1 cellular context compared by ENCODE assay signal in the genomic region with DNA sequence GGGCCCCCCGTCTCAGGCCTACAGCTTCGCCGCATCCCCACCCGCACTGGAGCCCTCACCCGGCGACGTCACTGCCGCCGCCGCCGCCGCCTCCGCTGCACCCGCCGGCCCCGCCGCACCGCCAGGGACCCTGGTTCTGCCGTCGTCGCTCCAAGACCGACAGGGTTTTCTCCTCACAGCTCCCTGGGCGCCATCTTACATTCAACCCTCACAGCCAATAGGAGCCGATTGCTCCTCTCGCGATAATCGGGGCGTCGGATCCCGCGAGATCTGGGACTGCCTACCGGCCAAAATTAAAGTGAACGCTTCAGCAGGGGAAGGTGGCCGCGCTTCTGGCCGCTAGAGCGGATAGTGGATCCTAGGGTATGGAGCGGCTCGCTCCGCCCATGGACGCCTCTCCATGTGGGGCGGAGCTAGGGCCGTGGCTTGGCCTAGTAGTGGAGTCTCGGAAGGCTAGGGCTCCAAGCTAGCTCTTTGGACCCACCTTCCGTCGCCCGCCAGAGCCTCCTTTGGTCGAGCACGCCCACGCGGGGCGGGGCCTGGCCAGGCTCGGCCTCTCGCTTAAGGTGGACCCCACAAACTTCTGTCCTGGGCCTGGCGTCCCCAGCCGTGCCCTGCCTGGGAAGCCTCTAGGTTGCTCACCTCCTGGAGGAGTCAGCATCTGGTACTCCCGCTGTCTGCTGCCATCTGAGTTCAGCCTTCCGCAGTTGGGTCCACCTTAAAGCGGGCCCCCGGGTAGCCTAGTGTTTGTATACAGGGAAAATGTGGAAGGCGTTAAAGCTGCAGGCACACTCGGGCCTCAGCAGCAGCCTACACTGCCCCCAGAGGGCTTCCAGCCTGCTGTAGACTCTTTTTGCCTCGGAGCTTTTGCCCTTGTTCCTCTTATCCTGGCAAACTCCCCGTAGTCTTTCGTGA.
TF ChIP-seq lines count a peak whose summit lies in the region.

A gene with protein sequence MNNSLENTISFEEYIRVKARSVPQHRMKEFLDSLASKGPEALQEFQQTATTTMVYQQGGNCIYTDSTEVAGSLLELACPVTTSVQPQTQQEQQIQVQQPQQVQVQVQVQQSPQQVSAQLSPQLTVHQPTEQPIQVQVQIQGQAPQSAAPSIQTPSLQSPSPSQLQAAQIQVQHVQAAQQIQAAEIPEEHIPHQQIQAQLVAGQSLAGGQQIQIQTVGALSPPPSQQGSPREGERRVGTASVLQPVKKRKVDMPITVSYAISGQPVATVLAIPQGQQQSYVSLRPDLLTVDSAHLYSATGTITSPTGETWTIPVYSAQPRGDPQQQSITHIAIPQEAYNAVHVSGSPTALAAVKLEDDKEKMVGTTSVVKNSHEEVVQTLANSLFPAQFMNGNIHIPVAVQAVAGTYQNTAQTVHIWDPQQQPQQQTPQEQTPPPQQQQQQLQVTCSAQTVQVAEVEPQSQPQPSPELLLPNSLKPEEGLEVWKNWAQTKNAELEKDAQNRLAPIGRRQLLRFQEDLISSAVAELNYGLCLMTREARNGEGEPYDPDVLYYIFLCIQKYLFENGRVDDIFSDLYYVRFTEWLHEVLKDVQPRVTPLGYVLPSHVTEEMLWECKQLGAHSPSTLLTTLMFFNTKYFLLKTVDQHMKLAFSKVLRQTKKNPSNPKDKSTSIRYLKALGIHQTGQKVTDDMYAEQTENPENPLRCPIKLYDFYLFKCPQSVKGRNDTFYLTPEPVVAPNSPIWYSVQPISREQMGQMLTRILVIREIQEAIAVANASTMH (minus strand): TSS at position 219 of the 915 bp plus-strand sequence. CDS start 17,054 bp downstream, outside the sequence.

TF ChIP-seq in HepG2, 621 proteins besides CTCF, POLR2A, EP300 and RAD21 (continued from another document and continues in another):
- TF ChIP-seq, protein P1, sequence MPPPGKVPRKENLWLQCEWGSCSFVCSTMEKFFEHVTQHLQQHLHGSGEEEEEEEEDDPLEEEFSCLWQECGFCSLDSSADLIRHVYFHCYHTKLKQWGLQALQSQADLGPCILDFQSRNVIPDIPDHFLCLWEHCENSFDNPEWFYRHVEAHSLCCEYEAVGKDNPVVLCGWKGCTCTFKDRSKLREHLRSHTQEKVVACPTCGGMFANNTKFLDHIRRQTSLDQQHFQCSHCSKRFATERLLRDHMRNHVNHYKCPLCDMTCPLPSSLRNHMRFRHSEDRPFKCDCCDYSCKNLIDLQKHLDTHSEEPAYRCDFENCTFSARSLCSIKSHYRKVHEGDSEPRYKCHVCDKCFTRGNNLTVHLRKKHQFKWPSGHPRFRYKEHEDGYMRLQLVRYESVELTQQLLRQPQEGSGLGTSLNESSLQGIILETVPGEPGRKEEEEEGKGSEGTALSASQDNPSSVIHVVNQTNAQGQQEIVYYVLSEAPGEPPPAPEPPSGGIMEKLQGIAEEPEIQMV (CRISPR knock-in tag; IDR thresholded peaks at IDR 0.05; ENCODE audit: low read depth): peak; percentile 46; the same call in 1 of the 2 replicates
- TF ChIP-seq GTF3A (CRISPR knock-in tag; conservative IDR thresholded peaks at IDR 0.05) (no peak; the same call in none of the 2 replicates), KAT2B (IDR thresholded peaks at IDR 0.05; ENCODE audit: borderline replicate concordance, low read depth, low read length) (no peak), ZNF850 (CRISPR knock-in tag; conservative IDR thresholded peaks at IDR 0.05) (no peak), HIVEP1 (CRISPR knock-in tag; IDR thresholded peaks at IDR 0.05) (0 out of 2 replicates have a peak, but pooled peaks have one; percentile 35), ZNF20 (CRISPR knock-in tag; IDR thresholded peaks at IDR 0.05) (no peak), REPIN1 (CRISPR knock-in tag; IDR thresholded peaks at IDR 0.05; ENCODE audit: borderline replicate concordance, low read depth) (peak; percentile 79; the same call in 1 of the 2 replicates), KDM5A (IDR thresholded peaks at IDR 0.05; ENCODE audit: borderline replicate concordance, low read length) (peak; percentile 94), CCAR2 (optimal IDR thresholded peaks at IDR 0.05; ENCODE audit: low read depth, low read length) (no peak), TGIF2 (CRISPR knock-in tag; IDR thresholded peaks at IDR 0.05) (peak; percentile 74; the same call in 1 of the 2 replicates), TAF15 (IDR thresholded peaks at IDR 0.05; ENCODE audit: low read depth, low read length, poor library complexity, severe bottlenecking) (no peak), NR2F6 (IDR thresholded peaks at IDR 0.05) (peak; percentile 46; the same call in 1 of the 2 replicates), NR2F6 (CRISPR knock-in tag; IDR thresholded peaks at IDR 0.05) (peak; percentile 54), KDM2A (CRISPR knock-in tag; IDR thresholded peaks at IDR 0.05; ENCODE audit: borderline replicate concordance, low read depth) (peak; percentile 70), RFX1 (IDR thresholded peaks at IDR 0.05) (no peak), SMAD3 (CRISPR knock-in tag; IDR thresholded peaks at IDR 0.05) (peak; percentile 43), HNRNPUL1 (IDR thresholded peaks at IDR 0.05; ENCODE audit: low read depth, low read length) (no peak), BHLHE40 (IDR thresholded peaks at IDR 0.05; ENCODE audit: low read length) (no peak), PAF1 (CRISPR knock-in tag; IDR thresholded peaks at IDR 0.05) (no peak), TEAD3 (CRISPR knock-in tag; optimal IDR thresholded peaks at IDR 0.05; ENCODE audit: borderline replicate concordance) (peak; percentile 45), FOXP1 (IDR thresholded peaks at IDR 0.05) (peak; percentile 53; the same call in 1 of the 2 replicates), FOXP1 (CRISPR knock-in tag; IDR thresholded peaks at IDR 0.05) (peak; percentile 74), JUND (CRISPR knock-in tag; IDR thresholded peaks at IDR 0.05) (no peak), ZNF549 (CRISPR knock-in tag; IDR thresholded peaks at IDR 0.05) (no peak), MAF1 (CRISPR knock-in tag; IDR thresholded peaks at IDR 0.05; ENCODE audit: borderline replicate concordance) (no peak), CHD2 (IDR thresholded peaks at IDR 0.05; ENCODE audit: low read depth, low read length) (peak; percentile 99), ZFAT (CRISPR knock-in tag; conservative IDR thresholded peaks at IDR 0.05) (no peak), ARHGAP35 (CRISPR knock-in tag; IDR thresholded peaks at IDR 0.05; ENCODE audit: borderline replicate concordance) (no peak), REL (CRISPR knock-in tag; conservative IDR thresholded peaks at IDR 0.05) (0 out of 2 replicates have a peak, but pooled peaks have one; percentile 52), ISX (CRISPR knock-in tag; conservative IDR thresholded peaks at IDR 0.05) (no peak), ZBTB3 (CRISPR knock-in tag; IDR thresholded peaks at IDR 0.05; ENCODE audit: borderline replicate concordance, low read depth) (no peak), ZNF749 (CRISPR knock-in tag; IDR thresholded peaks at IDR 0.05; ENCODE audit: borderline replicate concordance) (peak; percentile 81; the same call in 1 of the 2 replicates), ZNF430 (CRISPR knock-in tag; IDR thresholded peaks at IDR 0.05) (peak; percentile 40; the same call in 1 of the 2 replicates)
- TF ChIP-seq, protein P2, sequence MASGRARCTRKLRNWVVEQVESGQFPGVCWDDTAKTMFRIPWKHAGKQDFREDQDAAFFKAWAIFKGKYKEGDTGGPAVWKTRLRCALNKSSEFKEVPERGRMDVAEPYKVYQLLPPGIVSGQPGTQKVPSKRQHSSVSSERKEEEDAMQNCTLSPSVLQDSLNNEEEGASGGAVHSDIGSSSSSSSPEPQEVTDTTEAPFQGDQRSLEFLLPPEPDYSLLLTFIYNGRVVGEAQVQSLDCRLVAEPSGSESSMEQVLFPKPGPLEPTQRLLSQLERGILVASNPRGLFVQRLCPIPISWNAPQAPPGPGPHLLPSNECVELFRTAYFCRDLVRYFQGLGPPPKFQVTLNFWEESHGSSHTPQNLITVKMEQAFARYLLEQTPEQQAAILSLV (CRISPR knock-in tag; IDR thresholded peaks at IDR 0.05; ENCODE audit: borderline replicate concordance): peak; percentile 77; the same call in 1 of the 2 replicates
- TF ChIP-seq, protein P3, sequence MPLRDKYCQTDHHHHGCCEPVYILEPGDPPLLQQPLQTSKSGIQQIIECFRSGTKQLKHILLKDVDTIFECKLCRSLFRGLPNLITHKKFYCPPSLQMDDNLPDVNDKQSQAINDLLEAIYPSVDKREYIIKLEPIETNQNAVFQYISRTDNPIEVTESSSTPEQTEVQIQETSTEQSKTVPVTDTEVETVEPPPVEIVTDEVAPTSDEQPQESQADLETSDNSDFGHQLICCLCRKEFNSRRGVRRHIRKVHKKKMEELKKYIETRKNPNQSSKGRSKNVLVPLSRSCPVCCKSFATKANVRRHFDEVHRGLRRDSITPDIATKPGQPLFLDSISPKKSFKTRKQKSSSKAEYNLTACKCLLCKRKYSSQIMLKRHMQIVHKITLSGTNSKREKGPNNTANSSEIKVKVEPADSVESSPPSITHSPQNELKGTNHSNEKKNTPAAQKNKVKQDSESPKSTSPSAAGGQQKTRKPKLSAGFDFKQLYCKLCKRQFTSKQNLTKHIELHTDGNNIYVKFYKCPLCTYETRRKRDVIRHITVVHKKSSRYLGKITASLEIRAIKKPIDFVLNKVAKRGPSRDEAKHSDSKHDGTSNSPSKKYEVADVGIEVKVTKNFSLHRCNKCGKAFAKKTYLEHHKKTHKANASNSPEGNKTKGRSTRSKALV (CRISPR knock-in tag; IDR thresholded peaks at IDR 0.05): no peak
- TF ChIP-seq, protein P4, sequence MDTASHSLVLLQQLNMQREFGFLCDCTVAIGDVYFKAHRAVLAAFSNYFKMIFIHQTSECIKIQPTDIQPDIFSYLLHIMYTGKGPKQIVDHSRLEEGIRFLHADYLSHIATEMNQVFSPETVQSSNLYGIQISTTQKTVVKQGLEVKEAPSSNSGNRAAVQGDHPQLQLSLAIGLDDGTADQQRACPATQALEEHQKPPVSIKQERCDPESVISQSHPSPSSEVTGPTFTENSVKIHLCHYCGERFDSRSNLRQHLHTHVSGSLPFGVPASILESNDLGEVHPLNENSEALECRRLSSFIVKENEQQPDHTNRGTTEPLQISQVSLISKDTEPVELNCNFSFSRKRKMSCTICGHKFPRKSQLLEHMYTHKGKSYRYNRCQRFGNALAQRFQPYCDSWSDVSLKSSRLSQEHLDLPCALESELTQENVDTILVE (CRISPR knock-in tag; IDR thresholded peaks at IDR 0.05): 0 out of 2 replicates have a peak, but pooled peaks have one; percentile 66
- TF ChIP-seq, protein P5, sequence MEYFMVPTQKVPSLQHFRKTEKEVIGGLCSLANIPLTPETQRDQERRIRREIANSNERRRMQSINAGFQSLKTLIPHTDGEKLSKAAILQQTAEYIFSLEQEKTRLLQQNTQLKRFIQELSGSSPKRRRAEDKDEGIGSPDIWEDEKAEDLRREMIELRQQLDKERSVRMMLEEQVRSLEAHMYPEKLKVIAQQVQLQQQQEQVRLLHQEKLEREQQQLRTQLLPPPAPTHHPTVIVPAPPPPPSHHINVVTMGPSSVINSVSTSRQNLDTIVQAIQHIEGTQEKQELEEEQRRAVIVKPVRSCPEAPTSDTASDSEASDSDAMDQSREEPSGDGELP (IDR thresholded peaks at IDR 0.05; ENCODE audit: borderline replicate concordance, low read depth): peak; percentile 34; the same call in 1 of the 2 replicates
- TF ChIP-seq, protein P6, sequence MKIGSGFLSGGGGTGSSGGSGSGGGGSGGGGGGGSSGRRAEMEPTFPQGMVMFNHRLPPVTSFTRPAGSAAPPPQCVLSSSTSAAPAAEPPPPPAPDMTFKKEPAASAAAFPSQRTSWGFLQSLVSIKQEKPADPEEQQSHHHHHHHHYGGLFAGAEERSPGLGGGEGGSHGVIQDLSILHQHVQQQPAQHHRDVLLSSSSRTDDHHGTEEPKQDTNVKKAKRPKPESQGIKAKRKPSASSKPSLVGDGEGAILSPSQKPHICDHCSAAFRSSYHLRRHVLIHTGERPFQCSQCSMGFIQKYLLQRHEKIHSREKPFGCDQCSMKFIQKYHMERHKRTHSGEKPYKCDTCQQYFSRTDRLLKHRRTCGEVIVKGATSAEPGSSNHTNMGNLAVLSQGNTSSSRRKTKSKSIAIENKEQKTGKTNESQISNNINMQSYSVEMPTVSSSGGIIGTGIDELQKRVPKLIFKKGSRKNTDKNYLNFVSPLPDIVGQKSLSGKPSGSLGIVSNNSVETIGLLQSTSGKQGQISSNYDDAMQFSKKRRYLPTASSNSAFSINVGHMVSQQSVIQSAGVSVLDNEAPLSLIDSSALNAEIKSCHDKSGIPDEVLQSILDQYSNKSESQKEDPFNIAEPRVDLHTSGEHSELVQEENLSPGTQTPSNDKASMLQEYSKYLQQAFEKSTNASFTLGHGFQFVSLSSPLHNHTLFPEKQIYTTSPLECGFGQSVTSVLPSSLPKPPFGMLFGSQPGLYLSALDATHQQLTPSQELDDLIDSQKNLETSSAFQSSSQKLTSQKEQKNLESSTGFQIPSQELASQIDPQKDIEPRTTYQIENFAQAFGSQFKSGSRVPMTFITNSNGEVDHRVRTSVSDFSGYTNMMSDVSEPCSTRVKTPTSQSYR (CRISPR knock-in tag; IDR thresholded peaks at IDR 0.05; ENCODE audit: borderline replicate concordance): no peak
- TF ChIP-seq, protein P7, sequence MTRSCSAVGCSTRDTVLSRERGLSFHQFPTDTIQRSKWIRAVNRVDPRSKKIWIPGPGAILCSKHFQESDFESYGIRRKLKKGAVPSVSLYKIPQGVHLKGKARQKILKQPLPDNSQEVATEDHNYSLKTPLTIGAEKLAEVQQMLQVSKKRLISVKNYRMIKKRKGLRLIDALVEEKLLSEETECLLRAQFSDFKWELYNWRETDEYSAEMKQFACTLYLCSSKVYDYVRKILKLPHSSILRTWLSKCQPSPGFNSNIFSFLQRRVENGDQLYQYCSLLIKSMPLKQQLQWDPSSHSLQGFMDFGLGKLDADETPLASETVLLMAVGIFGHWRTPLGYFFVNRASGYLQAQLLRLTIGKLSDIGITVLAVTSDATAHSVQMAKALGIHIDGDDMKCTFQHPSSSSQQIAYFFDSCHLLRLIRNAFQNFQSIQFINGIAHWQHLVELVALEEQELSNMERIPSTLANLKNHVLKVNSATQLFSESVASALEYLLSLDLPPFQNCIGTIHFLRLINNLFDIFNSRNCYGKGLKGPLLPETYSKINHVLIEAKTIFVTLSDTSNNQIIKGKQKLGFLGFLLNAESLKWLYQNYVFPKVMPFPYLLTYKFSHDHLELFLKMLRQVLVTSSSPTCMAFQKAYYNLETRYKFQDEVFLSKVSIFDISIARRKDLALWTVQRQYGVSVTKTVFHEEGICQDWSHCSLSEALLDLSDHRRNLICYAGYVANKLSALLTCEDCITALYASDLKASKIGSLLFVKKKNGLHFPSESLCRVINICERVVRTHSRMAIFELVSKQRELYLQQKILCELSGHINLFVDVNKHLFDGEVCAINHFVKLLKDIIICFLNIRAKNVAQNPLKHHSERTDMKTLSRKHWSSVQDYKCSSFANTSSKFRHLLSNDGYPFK (CRISPR knock-in tag; IDR thresholded peaks at IDR 0.05; ENCODE audit: borderline replicate concordance): peak; percentile 77; the same call in 1 of the 2 replicates
- TF ChIP-seq, protein P8, sequence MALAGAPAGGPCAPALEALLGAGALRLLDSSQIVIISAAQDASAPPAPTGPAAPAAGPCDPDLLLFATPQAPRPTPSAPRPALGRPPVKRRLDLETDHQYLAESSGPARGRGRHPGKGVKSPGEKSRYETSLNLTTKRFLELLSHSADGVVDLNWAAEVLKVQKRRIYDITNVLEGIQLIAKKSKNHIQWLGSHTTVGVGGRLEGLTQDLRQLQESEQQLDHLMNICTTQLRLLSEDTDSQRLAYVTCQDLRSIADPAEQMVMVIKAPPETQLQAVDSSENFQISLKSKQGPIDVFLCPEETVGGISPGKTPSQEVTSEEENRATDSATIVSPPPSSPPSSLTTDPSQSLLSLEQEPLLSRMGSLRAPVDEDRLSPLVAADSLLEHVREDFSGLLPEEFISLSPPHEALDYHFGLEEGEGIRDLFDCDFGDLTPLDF (CRISPR knock-in tag; IDR thresholded peaks at IDR 0.05): no peak
- TF ChIP-seq, protein P9, sequence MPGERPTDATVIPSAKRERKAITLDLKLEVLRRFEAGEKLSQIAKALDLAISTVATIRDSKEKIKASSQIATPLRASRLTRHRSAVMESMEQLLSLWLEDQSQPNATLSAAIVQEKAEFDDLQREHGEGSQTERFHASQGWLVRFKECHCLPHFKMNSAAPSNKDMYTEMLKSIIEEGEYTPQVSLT (CRISPR knock-in tag; IDR thresholded peaks at IDR 0.05; ENCODE audit: borderline replicate concordance, low read depth): no peak; the same call in 1 of the 2 replicates
